In the genomic region with DNA sequence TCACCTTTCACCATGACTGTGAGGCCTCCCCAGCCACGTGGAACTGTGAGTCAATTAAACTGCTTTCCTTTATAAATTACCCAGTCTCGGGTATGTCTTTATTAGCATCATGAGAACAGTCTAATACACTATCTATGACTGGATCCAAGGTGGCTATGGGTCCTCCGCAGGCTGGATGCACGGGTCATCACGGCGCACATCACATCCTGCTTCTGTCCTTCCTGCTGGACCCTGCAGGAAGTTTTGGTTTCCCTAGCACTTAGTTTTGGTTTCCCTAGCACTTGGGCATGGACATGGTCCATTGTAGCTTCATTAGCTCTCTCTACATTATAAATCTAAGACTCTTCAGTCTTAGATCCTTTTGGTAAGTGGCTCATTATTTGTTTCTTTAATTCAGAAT, we compare ENCODE assay signal across 23 cellular contexts. TPM values are rescaled to one million over a fixed set of nuclear protein-coding genes. Genes with fewer than 3 reads are reported as not detected.
DNase-seq lines count a peak whose midpoint lies in the region; FAIRE-seq and TF ChIP-seq lines count a peak whose summit lies in the region.
"Had no signal": no experiment of that assay in that cellular context is flagged by ENCODE, and none has a peak within 500 bp of the region (broad histone marks: within the 10 kb centered on the region; RNA-seq: fewer than 3 reads in every experiment).

No MANE protein-coding gene starts in this region.

- H3K4me3 Mint-ChIP-seq in nephron: no peak overlapping the region
- H3K4me3 Mint-ChIP-seq: B cell; CD4-positive, alpha-beta T cell; CD8-positive, alpha-beta T cell had no signal

- H3K9me1 ChIP-seq in keratinocyte (ENCODE audit: control insufficient read depth, extremely low read depth, insufficient read depth, low read length): no peaks in the 10 kb centered on the region

- H3K4me3 ChIP-seq in keratinocyte (ENCODE audit: control insufficient read depth in 2 of 3, extremely low read depth in 1 of 3, insufficient read depth in 2 of 3, low read depth in 1 of 3, low read length in 3 of 3): no peak overlapping the region
- no peak overlapping the region for H3K4me3 ChIP-seq in transverse colon
- H3K4me3 ChIP-seq: BLaER1 treated with 17β-estradiol and CSF1 and Interleukin-3, amounts not matched to agents 10 nM and 100 nM had no signal

- TF ChIP-seq EP300 in transverse colon (IDR thresholded peaks at IDR 0.05; ENCODE audit: low read depth): no peak

- H3K9ac ChIP-seq in keratinocyte (ENCODE audit: control insufficient read depth, extremely low read depth, insufficient read depth, low read length): no peak overlapping the region
- H3K9ac ChIP-seq: BLaER1 treated with 17β-estradiol and CSF1 and Interleukin-3, amounts not matched to agents 10 nM and 100 nM had no signal

- H3K27me3 ChIP-seq in keratinocyte (ENCODE audit: control insufficient read depth, extremely low read depth, insufficient read depth, low read length) (no peaks in the 10 kb centered on the region), transverse colon (no peaks in the 10 kb centered on the region)

- H3K27ac Mint-ChIP-seq in nephron: peak overlapping the region in 2 of 3 experiments; percentile 40 to 69
- H3K27ac Mint-ChIP-seq: B cell; CD4-positive, alpha-beta T cell; CD8-positive, alpha-beta T cell had no signal

- WGBS in transverse colon (ENCODE audit: low coverage in 1 of 2), 2 donors: 81% methylated on average over 4 to 6 of the region's 6 CpGs

- peaks cover 3% of the 10 kb centered on the region for H3K27me3 Mint-ChIP-seq in nephron (ENCODE audit: low read depth)

- H3K79me2 ChIP-seq in keratinocyte (ENCODE audit: control insufficient read depth, insufficient read depth, low read length): no peaks in the 10 kb centered on the region

- peaks cover 12% of the 10 kb centered on the region for H3K9me3 Mint-ChIP-seq in nephron
- H3K9me3 Mint-ChIP-seq: CD4-positive, alpha-beta T cell; CD8-positive, alpha-beta T cell had no signal

- no peaks in the 10 kb centered on the region for H3K36me3 ChIP-seq in keratinocyte (ENCODE audit: control insufficient read depth in 2 of 2, extremely low read depth in 1 of 2, insufficient read depth in 2 of 2, low read length in 2 of 2)
- no peaks in the 10 kb centered on the region for H3K36me3 ChIP-seq in transverse colon
- H3K36me3 ChIP-seq: BLaER1 treated with 17β-estradiol and CSF1 and Interleukin-3, amounts not matched to agents 10 nM and 100 nM had no signal

- H3K27ac ChIP-seq in keratinocyte (ENCODE audit: control insufficient read depth, insufficient read depth, low read length): no peak overlapping the region
- no peak overlapping the region for H3K27ac ChIP-seq in transverse colon
- H3K27ac ChIP-seq: BLaER1 treated with 17β-estradiol and CSF1 and Interleukin-3, amounts not matched to agents 10 nM and 100 nM; C4-2B had no signal

- H3K36me3 Mint-ChIP-seq in nephron (ENCODE audit: low read depth): no peaks in the 10 kb centered on the region
- H3K36me3 Mint-ChIP-seq: CD8-positive, alpha-beta T cell had no signal

- dilution Hi-C loops in keratinocyte (cut with MboI; ENCODE audit: extremely low pct_ligation_motif_present, low sequenced_read_pairs): no loop called here

- TF ChIP-seq CTCF in keratinocyte (optimal IDR thresholded peaks at IDR 0.05 in 1 of 3, IDR thresholded peaks at IDR 0.05 in 1 of 3, conservative IDR thresholded peaks at IDR 0.05 in 1 of 3; ENCODE audit: extremely low read depth in 1 of 3, insufficient read depth in 2 of 3, low read length in 3 of 3): no peak
- no peak for TF ChIP-seq CTCF in nephron (IDR thresholded peaks at IDR 0.05; ENCODE audit: unreplicated experiment in 3 of 3)
- TF ChIP-seq CTCF in transverse colon (IDR thresholded peaks at IDR 0.05): no peak

- H3K9me3 ChIP-seq in keratinocyte (ENCODE audit: control insufficient read depth, low read depth, low read length): no peaks in the 10 kb centered on the region
- no peaks in the 10 kb centered on the region for H3K9me3 ChIP-seq in transverse colon
- H3K9me3 ChIP-seq: BLaER1 treated with 17β-estradiol and CSF1 and Interleukin-3, amounts not matched to agents 10 nM and 100 nM had no signal

- H3K4me1 Mint-ChIP-seq in nephron: peaks cover 41% of the 10 kb centered on the region
- H3K4me1 Mint-ChIP-seq: B cell had no signal

- DNase-seq in keratinocyte (ENCODE audit: low read depth, low spot score) (no peak), lung microvascular endothelial cell (ENCODE audit: low read depth in 2 of 2) (peak; percentile 47 to 73), transverse colon (no peak), inferior parietal cortex (ENCODE audit: extremely low spot score) (no peak), NCI-H774 (lab: John Stamatoyannopoulos, UW) (no peak)
- DNase-seq: 8988T; ACHN; AML-193; Caco-2; Calu3; CD4-positive, alpha-beta T cell; CD8-positive, alpha-beta T cell; DMS79 treated with DMSO at 0.1 percent for 48 hours; GF-D8 had no signal

- FAIRE-seq in keratinocyte (lab: Jason Lieb, UNC): peak; percentile 41
- FAIRE-seq: A204.1, D721Med, G401.6, GM12891, GM19239 had no signal

- H3K4me2 ChIP-seq in keratinocyte (ENCODE audit: control insufficient read depth, extremely low read depth, insufficient read depth, low read depth, low read length): no peak overlapping the region
- H3K4me2 ChIP-seq: BLaER1 treated with 17β-estradiol and CSF1 and Interleukin-3, amounts not matched to agents 10 nM and 100 nM had no signal

- H3K4me1 ChIP-seq in keratinocyte (ENCODE audit: control insufficient read depth, extremely low read depth, insufficient read depth, low read length) (peaks cover 45% of the 10 kb centered on the region), transverse colon (peaks cover 0 to 3% (median 0%) of the 10 kb centered on the region in 4 donors)
- H3K4me1 ChIP-seq: Caco-2 had no signal

- H2AFZ ChIP-seq in keratinocyte (ENCODE audit: control insufficient read depth, low read length): no peak overlapping the region

- no peaks in the 10 kb centered on the region for H4K20me1 ChIP-seq in keratinocyte (ENCODE audit: control insufficient read depth, extremely low read depth, insufficient read depth, low read length)

- in situ Hi-C loops in transverse colon (cut with MboI; ENCODE audit: low pct_ligation_motif_present in 1 of 4, low pct_unique_long_range_greater_than_20kb in 1 of 4, low sequenced_read_pairs in 3 of 4): no loop called here

- TF ChIP-seq POLR2A in transverse colon (IDR thresholded peaks at IDR 0.05): no peak

- intact Hi-C loops in transverse colon (cut with DNase I; ENCODE audit: low total_unique reads): no loop called here

RNA-seq across cellular contexts. Expression of a gene that starts 14.2 kb away (rescaled TPM):
- 34.7 to 101 TPM (median 51.7 TPM) in 3 replicates for polyA plus RNA-seq in keratinocyte
- polyA plus RNA-seq in keratinocyte (2011; ENCODE audit: low read depth): 9.3 TPM
- polyA plus RNA-seq in keratinocyte (2011; cell fraction: cytosol; rRNA removed): 52.3 and 70.5 TPM in 2 replicates
- 68.4 and 96.8 TPM in 2 replicates for polyA plus RNA-seq in keratinocyte (2011; cell fraction: nucleus; rRNA removed)
- 27.0 and 85.4 TPM in 2 replicates for polyA plus RNA-seq in keratinocyte (2012; ENCODE audit: low replicate concordance)
- polyA minus RNA-seq in keratinocyte: 30.3 to 158 TPM (median 46.7 TPM) in 3 replicates
- 40.1 TPM for polyA minus RNA-seq in keratinocyte (2011; cell fraction: cytosol; rRNA and poly(A)+ RNA removed)
- 26.6 and 30.7 TPM in 2 replicates for polyA minus RNA-seq in keratinocyte (2011; cell fraction: nucleus; rRNA and poly(A)+ RNA removed)
- total RNA-seq in lung microvascular endothelial cell: 65.4 and 69.0 TPM in 2 replicates
- 10 to 100 TPM; 52.7 to 68.9 (median 59.8) TPM for total RNA-seq in transverse colon

RNA-seq across cellular contexts. Expression of a gene that starts 27.3 kb away (rescaled TPM):
- 2.1 to 3.1 TPM (median 2.7 TPM) in 3 replicates for polyA plus RNA-seq in keratinocyte
- 0.84 TPM for polyA plus RNA-seq in keratinocyte (2011; ENCODE audit: low read depth)
- 1.0 and 1.7 TPM in 2 replicates for polyA plus RNA-seq in keratinocyte (2011; cell fraction: cytosol; rRNA removed)
- 6.2 and 6.3 TPM in 2 replicates for polyA plus RNA-seq in keratinocyte (2011; cell fraction: nucleus; rRNA removed)
- 1.5 and 1.9 TPM in 2 replicates for polyA plus RNA-seq in keratinocyte (2012; ENCODE audit: low replicate concordance)
- 3.9 to 7.6 TPM (median 6.4 TPM) in 3 replicates for polyA minus RNA-seq in keratinocyte
- polyA minus RNA-seq in keratinocyte (2011; cell fraction: cytosol; rRNA and poly(A)+ RNA removed): 6.1 TPM
- polyA minus RNA-seq in keratinocyte (2011; cell fraction: nucleus; rRNA and poly(A)+ RNA removed): 8.7 and 14.6 TPM in 2 replicates
- 5.0 and 6.0 TPM in 2 replicates for total RNA-seq in lung microvascular endothelial cell
- total RNA-seq in transverse colon: 1 to 10 TPM; 3.7 to 5.7 (median 4.7) TPM

Comparison
In these comparisons a context has a peak if more than half of its experiments do, and no peak if none do; other contexts are left out.
1. DNase-seq: peak in lung microvascular endothelial cell (2 of 2); none in keratinocyte (single experiment), transverse colon (single experiment), inferior parietal cortex (single experiment) and NCI-H774 (single experiment).